Comparison of ENCODE assay signal across 22 cellular contexts in genomic region chrX:70527610-70528009, GRCh38.
DNase-seq lines count a peak whose midpoint lies in the region; ATAC-seq and TF ChIP-seq lines count a peak whose summit lies in the region.
"Had no signal": no experiment of that assay in that cellular context is flagged by ENCODE, and none has a peak within 500 bp of the region (broad histone marks: within the 10 kb centered on the region; RNA-seq: fewer than 3 reads in every experiment).

No MANE protein-coding gene starts in this region.

- no peaks in the 10 kb centered on the region for H3K9me3 Mint-ChIP-seq in natural killer cell treated with Interleukin-12 subunit alpha and Interleukin-12 subunit beta and Interleukin-15 and Interleukin-18, amount 100 ng/mL, for 72 hours
- no peaks in the 10 kb centered on the region for H3K9me3 Mint-ChIP-seq in natural killer cell
- H3K9me3 Mint-ChIP-seq: HFFc6 had no signal

- peaks cover 17% of the 10 kb centered on the region for H3K4me1 ChIP-seq in OCI-LY3 (ENCODE audit: low read length)

- H3K36me3 ChIP-seq in OCI-LY3 (replicated peaks; ENCODE audit: low read depth, low read length), result no peaks in the 10 kb centered on the region

- H3K27ac ChIP-seq in OCI-LY3 (ENCODE audit: low read length) (no peak overlapping the region), dorsolateral prefrontal cortex (no peak overlapping the region)
- H3K27ac ChIP-seq: C4-2B, GM23248 had no signal

- peak overlapping the region; percentile 15; the same call in 1 of the 2 replicates for H3K4me3 ChIP-seq in OCI-LY3 (ENCODE audit: low read length)
- no peak overlapping the region for H3K4me3 ChIP-seq in dorsolateral prefrontal cortex
- H3K4me3 ChIP-seq: GM23248, K562 had no signal

- TF ChIP-seq CTCF in natural killer cell (IDR thresholded peaks at IDR 0.05), result no peak
- no peak for TF ChIP-seq CTCF in OCI-LY3 (IDR thresholded peaks at IDR 0.05; ENCODE audit: low read depth, low read length)
- TF ChIP-seq CTCF in dorsolateral prefrontal cortex (IDR thresholded peaks at IDR 0.05 in 54 of 56, conservative IDR thresholded peaks at IDR 0.05 in 2 of 56; ENCODE audit: low read depth in 1 of 56, partially characterized antibody in 56 of 56), result no peak

- H3K27me3 ChIP-seq in OCI-LY3 (ENCODE audit: low read depth, low read length) (no peaks in the 10 kb centered on the region; the same call in 1 of the 2 replicates), dorsolateral prefrontal cortex (peaks cover 0 to 91% (median 31%) of the 10 kb centered on the region in 45 donors)

- H3K27ac Mint-ChIP-seq in natural killer cell treated with Interleukin-12 subunit alpha and Interleukin-12 subunit beta and Interleukin-15 and Interleukin-18, amount 100 ng/mL, for 72 hours, result peak overlapping the region; percentile 12 to 33
- H3K27ac Mint-ChIP-seq in natural killer cell, result no peak overlapping the region
- H3K27ac Mint-ChIP-seq: CD8-positive, alpha-beta memory T cell; H9; HFFc6 had no signal

- no peak overlapping the region for H2AFZ ChIP-seq in OCI-LY3 (ENCODE audit: low read depth, low read length)
- H2AFZ ChIP-seq: GM23248 had no signal

- peak overlapping the region; percentile 43 for H3K4me2 ChIP-seq in OCI-LY3 (ENCODE audit: low read length)

- H3K4me3 Mint-ChIP-seq in natural killer cell treated with Interleukin-12 subunit alpha and Interleukin-12 subunit beta and Interleukin-15 and Interleukin-18, amount 100 ng/mL, for 72 hours, result peak overlapping the region; percentile 33
- H3K4me3 Mint-ChIP-seq in natural killer cell, result no peak overlapping the region
- H3K4me3 Mint-ChIP-seq: H9, HFFc6 had no signal

- H3K79me2 ChIP-seq in OCI-LY3 (ENCODE audit: low read length), result no peaks in the 10 kb centered on the region

- no peaks in the 10 kb centered on the region for H3K9me3 ChIP-seq in OCI-LY3 (ENCODE audit: insufficient read depth, low read length)

- peaks cover 2 to 9% of the 10 kb centered on the region in 2 donors for H3K4me1 Mint-ChIP-seq in natural killer cell treated with Interleukin-12 subunit alpha and Interleukin-12 subunit beta and Interleukin-15 and Interleukin-18, amount 100 ng/mL, for 72 hours (ENCODE audit: low read depth in 2 of 2)
- H3K4me1 Mint-ChIP-seq in natural killer cell, result no peaks in the 10 kb centered on the region
- H3K4me1 Mint-ChIP-seq: CD8-positive, alpha-beta memory T cell; H9 had no signal

- peaks cover 0 to 10% of the 10 kb centered on the region in 2 donors for H3K27me3 Mint-ChIP-seq in natural killer cell treated with Interleukin-12 subunit alpha and Interleukin-12 subunit beta and Interleukin-15 and Interleukin-18, amount 100 ng/mL, for 72 hours
- peaks cover 2 to 23% of the 10 kb centered on the region in 2 donors for H3K27me3 Mint-ChIP-seq in natural killer cell (ENCODE audit: low read depth in 2 of 2)

- H3K9ac ChIP-seq in OCI-LY3 (ENCODE audit: low read length), result no peak overlapping the region
- H3K9ac ChIP-seq: GM23248 had no signal

- intact Hi-C loops in natural killer cell (cut with micrococcal nuclease), result no loop called here
- intact Hi-C loops in dorsolateral prefrontal cortex (cut with DNase I), result no loop called here

- H3K36me3 Mint-ChIP-seq in natural killer cell treated with Interleukin-12 subunit alpha and Interleukin-12 subunit beta and Interleukin-15 and Interleukin-18, amount 100 ng/mL, for 72 hours, result no peaks in the 10 kb centered on the region
- H3K36me3 Mint-ChIP-seq in natural killer cell, result no peaks in the 10 kb centered on the region
- H3K36me3 Mint-ChIP-seq: CD8-positive, alpha-beta memory T cell had no signal

- ATAC-seq in natural killer cell treated with Interleukin-12 subunit alpha and Interleukin-12 subunit beta and Interleukin-15 and Interleukin-18, amount 100 ng/mL, for 72 hours, result no peak
- no peak for ATAC-seq in natural killer cell
- peak; percentile 67 for ATAC-seq in GM18861 (IDR thresholded peaks at IDR 0.05; ENCODE audit: unreplicated experiment)
- ATAC-seq in GM21576 (IDR thresholded peaks at IDR 0.05; ENCODE audit: unreplicated experiment), result no peak
- ATAC-seq: K562, Panc1, SK-N-SH treated with all-trans-retinoic acid at 6 μM for 48 hours had no signal

- H4K20me1 ChIP-seq in OCI-LY3 (ENCODE audit: insufficient read depth, low read length), result no peaks in the 10 kb centered on the region

- DNase-seq in natural killer cell treated with Interleukin-12 subunit alpha and Interleukin-12 subunit beta and Interleukin-15 and Interleukin-18, amount 100 ng/mL, for 72 hours (ENCODE audit: low spot score), result no peak
- DNase-seq in natural killer cell (no peak), renal cortical epithelial cell (ENCODE audit: low read depth) (peak; percentile 3), dorsolateral prefrontal cortex (no peak), superior temporal gyrus (ENCODE audit: extremely low spot score) (no peak)
- DNase-seq: CD8-positive, alpha-beta memory T cell; GDM1; GM23248; H9; HFFc6; NCI-H1092 treated with DMSO at 0.1 percent for 48 hours; NCI-H1436 treated with DMSO at 0.1 percent for 48 hours; NCI-H2029; NCI-H2227 treated with DMSO at 0.1 percent for 48 hours; NCI-H510A had no signal

Comparison
In these comparisons a context has a peak if more than half of its experiments do, and no peak if none do; other contexts are left out.
1. H3K27ac Mint-ChIP-seq: peak in natural killer cell treated with Interleukin-12 subunit alpha and Interleukin-12 subunit beta and Interleukin-15 and Interleukin-18, amount 100 ng/mL, for 72 hours (2 of 2); none in natural killer cell (0 of 2).